12 cellular contexts compared by ENCODE assay signal in genomic region chr2:241546771-241547498, GRCh38. TPM values are rescaled to one million over a fixed set of nuclear protein-coding genes. Genes with fewer than 3 reads are reported as not detected.
A peak's percentile ranks its signal among the peaks of the same experiment; 100 is the strongest.
DNase-seq lines count a peak whose midpoint lies in the region; ATAC-seq, FAIRE-seq and TF ChIP-seq lines count a peak whose summit lies in the region.
"Had no signal": no experiment of that assay in that cellular context is flagged by ENCODE, and none has a peak within 500 bp of the region (broad histone marks: within the 10 kb centered on the region; RNA-seq: fewer than 3 reads in every experiment).

No MANE protein-coding gene starts in this region.

- H3K27ac ChIP-seq in cardiac muscle cell (no peak overlapping the region), right atrium auricular region (no peak overlapping the region), astrocyte (ENCODE audit: low read depth, low read length) (peak overlapping the region; percentile 55), Karpas-422 (ENCODE audit: low read length) (no peak overlapping the region)
- H3K27ac ChIP-seq: ascending aorta, VCaP had no signal

- H3K27ac Mint-ChIP-seq in astrocyte (ENCODE audit: unreplicated experiment) (no peak overlapping the region), type B pancreatic cell (peak overlapping the region; percentile 90)
- no peak overlapping the region for H3K27ac Mint-ChIP-seq in activated CD4-positive, alpha-beta memory T cell treated with anti-CD3 and anti-CD28 coated beads, Interleukin-2, amount 10 ng/mL, durations not matched to agents 7 days and 5 days

- H3K27me3 ChIP-seq in cardiac muscle cell (peaks cover 16% of the 10 kb centered on the region), right atrium auricular region (no peaks in the 10 kb centered on the region), astrocyte (ENCODE audit: insufficient read depth, low read length) (no peaks in the 10 kb centered on the region), Karpas-422 (ENCODE audit: low read length) (no peaks in the 10 kb centered on the region)

- no peaks in the 10 kb centered on the region for H3K9me3 ChIP-seq in cardiac muscle cell (ENCODE audit: low read depth)
- no peaks in the 10 kb centered on the region for H3K9me3 ChIP-seq in right atrium auricular region
- H3K9me3 ChIP-seq in astrocyte (ENCODE audit: insufficient read depth, low read depth, low read length) = no peaks in the 10 kb centered on the region
- H3K9me3 ChIP-seq in Karpas-422 (ENCODE audit: low read length) = no peaks in the 10 kb centered on the region
- H3K9me3 ChIP-seq: ascending aorta, BE2C had no signal

- FAIRE-seq in astrocyte (lab: Jason Lieb, UNC) = peak; percentile 94

- no peaks in the 10 kb centered on the region for H3K36me3 ChIP-seq in cardiac muscle cell
- no peaks in the 10 kb centered on the region for H3K36me3 ChIP-seq in right atrium auricular region
- no peaks in the 10 kb centered on the region for H3K36me3 ChIP-seq in astrocyte (ENCODE audit: insufficient read depth, low read length)
- H3K36me3 ChIP-seq in Karpas-422 (ENCODE audit: insufficient read depth, low read length) = no peaks in the 10 kb centered on the region
- H3K36me3 ChIP-seq: ascending aorta, BE2C had no signal

- H3K4me3 ChIP-seq in cardiac muscle cell (no peak overlapping the region), right atrium auricular region (no peak overlapping the region), astrocyte (ENCODE audit: insufficient read depth, low read depth, low read length) (peak overlapping the region; percentile 32), Karpas-422 (ENCODE audit: low read length) (no peak overlapping the region)

- H3K36me3 Mint-ChIP-seq in astrocyte (ENCODE audit: low read depth, unreplicated experiment) (peaks cover 1% of the 10 kb centered on the region), type B pancreatic cell (no peaks in the 10 kb centered on the region)
- no peaks in the 10 kb centered on the region for H3K36me3 Mint-ChIP-seq in activated CD4-positive, alpha-beta memory T cell treated with anti-CD3 and anti-CD28 coated beads, Interleukin-2, amount 10 ng/mL, durations not matched to agents 7 days and 5 days (ENCODE audit: low read depth)

- H3K9me3 Mint-ChIP-seq in astrocyte (ENCODE audit: unreplicated experiment) = no peaks in the 10 kb centered on the region
- H3K9me3 Mint-ChIP-seq in type B pancreatic cell = no peaks in the 10 kb centered on the region
- H3K9me3 Mint-ChIP-seq in activated CD4-positive, alpha-beta memory T cell treated with anti-CD3 and anti-CD28 coated beads, Interleukin-2, amount 10 ng/mL, durations not matched to agents 7 days and 5 days = no peaks in the 10 kb centered on the region

- peaks cover 4% of the 10 kb centered on the region for H3K27me3 Mint-ChIP-seq in astrocyte (ENCODE audit: low read depth, unreplicated experiment)
- peaks cover 14% of the 10 kb centered on the region for H3K27me3 Mint-ChIP-seq in type B pancreatic cell
- peaks cover 10% of the 10 kb centered on the region for H3K27me3 Mint-ChIP-seq in activated CD4-positive, alpha-beta memory T cell treated with anti-CD3 and anti-CD28 coated beads, Interleukin-2, amount 10 ng/mL, durations not matched to agents 7 days and 5 days

- H3K4me2 ChIP-seq in astrocyte (ENCODE audit: low read length) = peak overlapping the region; percentile 73
- no peak overlapping the region for H3K4me2 ChIP-seq in Karpas-422 (ENCODE audit: low read depth, low read length, poor library complexity, severe bottlenecking)

- CTCF ChIA-PET in activated CD4-positive, alpha-beta memory T cell treated with anti-CD3 and anti-CD28 coated beads, Interleukin-2, amount 10 ng/mL, durations not matched to agents 7 days and 5 days (lab: Charles Lee) = no interaction called here

- H3K9ac ChIP-seq in astrocyte (ENCODE audit: low read length) = peak overlapping the region; percentile 57
- no peak overlapping the region for H3K9ac ChIP-seq in Karpas-422 (ENCODE audit: low read length)

- H3K4me1 Mint-ChIP-seq in astrocyte (ENCODE audit: low read depth, unreplicated experiment) = peaks cover 12% of the 10 kb centered on the region
- no peaks in the 10 kb centered on the region for H3K4me1 Mint-ChIP-seq in type B pancreatic cell (ENCODE audit: unreplicated experiment)
- H3K4me1 Mint-ChIP-seq in activated CD4-positive, alpha-beta memory T cell treated with anti-CD3 and anti-CD28 coated beads, Interleukin-2, amount 10 ng/mL, durations not matched to agents 7 days and 5 days = no peaks in the 10 kb centered on the region

- H3K4me1 ChIP-seq in cardiac muscle cell (ENCODE audit: low read depth) (no peaks in the 10 kb centered on the region), right atrium auricular region (peaks cover 0 to 23% of the 10 kb centered on the region in 2 donors), astrocyte (ENCODE audit: insufficient read depth, low read length) (peaks cover 37% of the 10 kb centered on the region), Karpas-422 (ENCODE audit: low read length) (peaks cover 10% of the 10 kb centered on the region)
- H3K4me1 ChIP-seq: BE2C had no signal

- TF ChIP-seq CTCF in cardiac muscle cell (IDR thresholded peaks at IDR 0.05; ENCODE audit: low read depth, low read length) = no peak
- TF ChIP-seq CTCF in right atrium auricular region (IDR thresholded peaks at IDR 0.05) = no peak
- no peak for TF ChIP-seq CTCF in astrocyte (IDR thresholded peaks at IDR 0.05; ENCODE audit: insufficient read depth, low read depth, low read length)
- TF ChIP-seq CTCF in type B pancreatic cell (conservative IDR thresholded peaks at IDR 0.05) = no peak

- no peak for ATAC-seq in GM21737 (IDR thresholded peaks at IDR 0.05; ENCODE audit: unreplicated experiment)

- peak overlapping the region; percentile 22 for H2AFZ ChIP-seq in astrocyte (ENCODE audit: low read depth, low read length)
- no peak overlapping the region for H2AFZ ChIP-seq in Karpas-422 (ENCODE audit: low read length)

- POLR2A ChIA-PET in activated CD4-positive, alpha-beta memory T cell treated with anti-CD3 and anti-CD28 coated beads, Interleukin-2, amount 10 ng/mL, durations not matched to agents 7 days and 5 days (lab: Charles Lee) = interaction anchor here (0.6 kb wide), 1 partner anchor 10 kb away, joined by 3 read pairs; no protein-coding TSS in a partner anchor

- no peaks in the 10 kb centered on the region for H3K9me2 ChIP-seq in Karpas-422 (replicated peaks; ENCODE audit: insufficient read depth, low read length)

- DNase-seq in cardiac muscle cell (ENCODE audit: low read depth in 1 of 2, low spot score in 1 of 2) (peak; percentile 7 to 94), right atrium auricular region (ENCODE audit: low spot score) (no peak), astrocyte (ENCODE audit: low read depth) (peak; percentile 94), iris pigment epithelial cell (ENCODE audit: low read depth) (peak; percentile 92), type B pancreatic cell (ENCODE audit: extremely low spot score, unreplicated experiment) (no peak), Karpas-422 (no peak)
- DNase-seq in activated CD4-positive, alpha-beta memory T cell treated with anti-CD3 and anti-CD28 coated beads, Interleukin-2, amount 10 ng/mL, durations not matched to agents 7 days and 5 days = no peak
- DNase-seq: BE2C, NCI-H2171 treated with DMSO at 0.1 percent for 48 hours had no signal

- no peaks in the 10 kb centered on the region for H3K79me2 ChIP-seq in astrocyte (ENCODE audit: insufficient read depth, low read length)
- no peaks in the 10 kb centered on the region for H3K79me2 ChIP-seq in Karpas-422 (ENCODE audit: low read length)

- no peaks in the 10 kb centered on the region for H4K20me1 ChIP-seq in astrocyte (ENCODE audit: insufficient read depth, low read length)
- no peaks in the 10 kb centered on the region for H4K20me1 ChIP-seq in Karpas-422 (ENCODE audit: insufficient read depth, low read depth, low read length)

- peak overlapping the region; percentile 42 for H3K4me3 Mint-ChIP-seq in astrocyte (ENCODE audit: unreplicated experiment)
- peak overlapping the region; percentile 67 for H3K4me3 Mint-ChIP-seq in type B pancreatic cell
- no peak overlapping the region for H3K4me3 Mint-ChIP-seq in activated CD4-positive, alpha-beta memory T cell treated with anti-CD3 and anti-CD28 coated beads, Interleukin-2, amount 10 ng/mL, durations not matched to agents 7 days and 5 days

RNA-seq across cellular contexts. Expression of gene BOK, which starts 11.6 kb away (rescaled TPM):
- total RNA-seq in cardiac muscle cell (45.8 and 47.5 TPM in 2 replicates), right atrium auricular region (10 to 100 TPM; 11.2 to 25.7 TPM), astrocyte (64.2 and 64.9 TPM in 2 replicates), type B pancreatic cell (ENCODE audit: low replicate concordance) (41.5 and 108 TPM in 2 replicates)
- polyA plus RNA-seq in cardiac muscle cell = 27.2 and 32.2 TPM in 2 replicates
- total RNA-seq in activated CD4-positive, alpha-beta memory T cell treated with anti-CD3 and anti-CD28 coated beads, Interleukin-2, amount 10 ng/mL, durations not matched to agents 7 days and 5 days = under 1 TPM; 0.08 to 0.15 TPM
- not detected in 2 replicates for total RNA-seq in Karpas-422 (2014; rRNA removed; shearing (Covaris generic); ENCODE audit: low replicate concordance)

RNA-seq across cellular contexts. Expression of gene STK25, which starts 38.6 kb away (rescaled TPM):
- total RNA-seq in cardiac muscle cell = 360 and 422 TPM in 2 replicates
- polyA plus RNA-seq in cardiac muscle cell = 295 and 302 TPM in 2 replicates
- 100 to 1,000 TPM in 1 of 2 donors, 10 to 100 TPM in 1; 94.5 to 173 TPM for total RNA-seq in right atrium auricular region
- total RNA-seq in astrocyte = 185 and 211 TPM in 2 replicates
- 182 and 198 TPM in 2 replicates for total RNA-seq in type B pancreatic cell (ENCODE audit: low replicate concordance)
- 100 to 1,000 TPM in 1 of 2 experiments, 10 to 100 TPM in 1; 98.8 to 108 TPM for total RNA-seq in activated CD4-positive, alpha-beta memory T cell treated with anti-CD3 and anti-CD28 coated beads, Interleukin-2, amount 10 ng/mL, durations not matched to agents 7 days and 5 days
- 79.5 and 152 TPM in 2 replicates for total RNA-seq in Karpas-422 (2014; rRNA removed; shearing (Covaris generic); ENCODE audit: low replicate concordance)

Comparison
In these comparisons a context has a peak if more than half of its experiments do, and no peak if none do; other contexts are left out.
1. DNase-seq: peak in cardiac muscle cell (2 of 2), astrocyte (single experiment) and iris pigment epithelial cell (single experiment); none in right atrium auricular region (single experiment), type B pancreatic cell (single experiment), activated CD4-positive, alpha-beta memory T cell treated with anti-CD3 and anti-CD28 coated beads, Interleukin-2, amount 10 ng/mL, durations not matched to agents 7 days and 5 days (single experiment) and Karpas-422 (single experiment).
2. RNA of gene BOK, which starts 11.6 kb away (total RNA-seq): 64.2 to 64.9 TPM in astrocyte, 45.8 to 47.5 TPM in cardiac muscle cell, 41.5 to 108 TPM in type B pancreatic cell and 11.2 to 25.7 TPM in right atrium auricular region; 0.08 to 0.15 TPM in activated CD4-positive, alpha-beta memory T cell treated with anti-CD3 and anti-CD28 coated beads, Interleukin-2, amount 10 ng/mL, durations not matched to agents 7 days and 5 days and not detected in Karpas-422; every median in the first group is over 10 times any median in the second.